13 cellular contexts compared by ENCODE assay signal in the genomic region with DNA sequence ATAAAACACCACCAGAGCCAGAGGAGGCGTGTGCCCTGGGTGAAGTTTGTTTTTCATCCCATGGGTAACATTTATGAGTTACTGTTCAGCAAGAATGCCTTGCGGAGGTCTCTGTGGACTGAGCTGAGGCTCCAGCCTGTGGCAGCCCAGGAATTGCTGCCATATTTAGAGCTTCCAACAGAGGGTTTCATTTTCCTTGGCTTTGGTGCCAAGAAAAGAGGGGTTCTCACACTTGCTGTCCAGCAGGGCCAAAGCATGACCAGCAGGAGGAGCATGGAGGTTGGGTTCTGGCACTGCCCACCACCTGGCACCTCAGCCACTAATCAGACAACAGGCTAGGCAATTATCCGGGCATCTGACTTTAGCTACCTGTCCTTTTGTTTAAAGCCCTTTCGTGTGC. TPM values are rescaled to one million over a fixed set of nuclear protein-coding genes. Genes with fewer than 3 reads are reported as not detected.
DNase-seq lines count a peak whose midpoint lies in the region; ATAC-seq, FAIRE-seq and TF ChIP-seq lines count a peak whose summit lies in the region.
"Had no signal": no experiment of that assay in that cellular context is flagged by ENCODE, and none has a peak within 500 bp of the region (broad histone marks: within the 10 kb centered on the region; RNA-seq: fewer than 3 reads in every experiment).

No MANE protein-coding gene starts in this region.

- H2AFZ ChIP-seq in SK-N-SH (ENCODE audit: low read depth) (no peak overlapping the region), HepG2 (ENCODE audit: low read length) (no peak overlapping the region)

- TF ChIP-seq EP300 in SK-N-SH (IDR thresholded peaks at IDR 0.05; ENCODE audit: borderline replicate concordance in 1 of 2, low read depth in 1 of 2, low read length in 1 of 2) (no peak), HepG2 (IDR thresholded peaks at IDR 0.05; ENCODE audit: low read depth in 2 of 2, low read length in 2 of 2) (no peak), HepG2 (CRISPR knock-in tag; IDR thresholded peaks at IDR 0.05; ENCODE audit: borderline replicate concordance) (no peak)

- WGBS in SK-N-SH (ENCODE audit: low lambda C conversion rate) = 90% methylated on average over 4 of the region's 4 CpGs
- WGBS in HepG2 (ENCODE audit: low lambda C conversion rate) = 92% methylated on average over 4 of the region's 4 CpGs

- H3K27ac ChIP-seq in SK-N-SH (ENCODE audit: low read depth in 2 of 2, low read length in 1 of 2) = peak overlapping the region; percentile 100
- H3K27ac ChIP-seq in HepG2 (ENCODE audit: extremely low read length, insufficient read depth, low read length) = no peak overlapping the region

- no peaks in the 10 kb centered on the region for H3K9me2 ChIP-seq in SK-N-SH

- H3K4me3 Mint-ChIP-seq in MCF 10A (ENCODE audit: unreplicated experiment) = peak overlapping the region; percentile 46
- no peak overlapping the region for H3K4me3 Mint-ChIP-seq in type B pancreatic cell
- H3K4me3 Mint-ChIP-seq: B cell; T-helper 1 cell treated with Interleukin-12 subunit alpha and Interleukin-12 subunit beta and Interleukin-4 antibody, amounts not matched to agents 30 μg/mL and 1 μg/mL, for 36 hours had no signal

- FAIRE-seq in HepG2 (lab: Jason Lieb, UNC) (no peak), GM19239 (lab: Jason Lieb, UNC) (no peak)

- peaks cover 59% of the 10 kb centered on the region for H3F3A ChIP-seq in SK-N-SH (replicated peaks; ENCODE audit: insufficient read depth)

- no peaks in the 10 kb centered on the region for H3K27me3 Mint-ChIP-seq in MCF 10A (ENCODE audit: insufficient read depth, unreplicated experiment)
- H3K27me3 Mint-ChIP-seq in type B pancreatic cell = no peaks in the 10 kb centered on the region

- ATAC-seq in SK-N-SH treated with all-trans-retinoic acid at 6 μM for 48 hours = no peak
- peak; percentile 19; the same call in 2 of the 3 replicates for ATAC-seq in HepG2
- no peak for ATAC-seq in GM19035 (IDR thresholded peaks at IDR 0.05; ENCODE audit: unreplicated experiment)

- H3K9ac ChIP-seq in SK-N-SH (peak overlapping the region; percentile 83; the same call in 1 of the 2 replicates), HepG2 (ENCODE audit: insufficient read depth, low read depth, low read length) (no peak overlapping the region)

- DNase-seq in SK-N-SH = no peak
- peak; percentile 61 for DNase-seq in MCF 10A (ENCODE audit: unreplicated experiment)
- no peak for DNase-seq in HepG2 (ENCODE audit: low spot score)
- DNase-seq in type B pancreatic cell (ENCODE audit: extremely low spot score, unreplicated experiment) = no peak
- no peak for DNase-seq in GM19239 (ENCODE audit: insufficient read length, low spot score)
- DNase-seq in COLO829 (ENCODE audit: low spot score) = no peak
- DNase-seq: activated naive CD4-positive, alpha-beta T cell treated with anti-CD3 and anti-CD28 coated beads, Interleukin-2, amount 50 U/mL, for 16 hours; NCI-H1417 treated with DMSO at 0.1 percent for 48 hours; stimulated activated CD4-positive, alpha-beta T cell treated with anti-CD3 and anti-CD28 coated beads, Interleukin-4, amount 100 ng/mL, for 4 hours had no signal

- peaks cover 77% of the 10 kb centered on the region for H3K4me1 Mint-ChIP-seq in MCF 10A (ENCODE audit: insufficient read depth, unreplicated experiment)
- peaks cover 77% of the 10 kb centered on the region for H3K4me1 Mint-ChIP-seq in type B pancreatic cell (ENCODE audit: unreplicated experiment)
- H3K4me1 Mint-ChIP-seq: B cell had no signal

- in situ Hi-C loops in HepG2 (cut with HindIII; ENCODE audit: extremely low pct_ligation_motif_present, low pct_unique_long_range_greater_than_20kb) = no loop called here

- H3K4me2 ChIP-seq in SK-N-SH (peak overlapping the region; percentile 79), HepG2 (ENCODE audit: low read depth, low read length) (peak overlapping the region; percentile 1; the same call in 1 of the 2 replicates)

- TF ChIP-seq CTCF in SK-N-SH (IDR thresholded peaks at IDR 0.05) (peak; percentile 55), MCF 10A (IDR thresholded peaks at IDR 0.05; ENCODE audit: unreplicated experiment) (no peak), HepG2 (CRISPR knock-in tag; IDR thresholded peaks at IDR 0.05) (peak; percentile 35), type B pancreatic cell (conservative IDR thresholded peaks at IDR 0.05) (no peak)

- H3K27me3 ChIP-seq in SK-N-SH (ENCODE audit: insufficient read depth) (no peaks in the 10 kb centered on the region), HepG2 (ENCODE audit: control insufficient read depth in 1 of 2, insufficient read depth in 2 of 2, low read length in 2 of 2) (no peaks in the 10 kb centered on the region)

- no peaks in the 10 kb centered on the region for H4K20me1 ChIP-seq in SK-N-SH (ENCODE audit: insufficient read depth)
- peaks cover 71% of the 10 kb centered on the region for H4K20me1 ChIP-seq in HepG2 (ENCODE audit: insufficient read depth, low read length)

- H3K9me3 Mint-ChIP-seq in MCF 10A (ENCODE audit: unreplicated experiment) = no peaks in the 10 kb centered on the region
- no peaks in the 10 kb centered on the region for H3K9me3 Mint-ChIP-seq in type B pancreatic cell
- H3K9me3 Mint-ChIP-seq: T-helper 1 cell treated with Interleukin-12 subunit alpha and Interleukin-12 subunit beta and Interleukin-4 antibody, amounts not matched to agents 30 μg/mL and 1 μg/mL, for 36 hours had no signal

- H3K36me3 ChIP-seq in SK-N-SH (replicated peaks in 1 of 2; ENCODE audit: control insufficient read depth in 1 of 2, insufficient read depth in 2 of 2, low read length in 1 of 2) (no peaks in the 10 kb centered on the region), HepG2 (replicated peaks in 1 of 2; ENCODE audit: control insufficient read depth in 1 of 2, insufficient read depth in 2 of 2, low read length in 2 of 2) (peaks cover 2% of the 10 kb centered on the region in 2 experiments; a peak in 2 of 5 replicates)

- TF ChIP-seq POLR2A in HepG2 (IDR thresholded peaks at IDR 0.05; ENCODE audit: insufficient read depth in 1 of 2, low read depth in 2 of 2, low read length in 2 of 2) = no peak

- peaks cover 5% of the 10 kb centered on the region for H3K36me3 Mint-ChIP-seq in MCF 10A (ENCODE audit: insufficient read depth, unreplicated experiment)
- H3K36me3 Mint-ChIP-seq in type B pancreatic cell = no peaks in the 10 kb centered on the region

- H3K4me3 ChIP-seq in SK-N-SH (ENCODE audit: low read depth in 2 of 2, low read length in 1 of 2) (0 out of 4 replicates have a peak overlapping the region, but pooled peaks of 1 of the 2 experiments have one; percentile 50), HepG2 (replicated peaks in 1 of 3; ENCODE audit: insufficient read depth in 1 of 3, low read depth in 2 of 3, low read length in 3 of 3) (no peak overlapping the region)

- TF ChIP-seq RAD21 in SK-N-SH (IDR thresholded peaks at IDR 0.05; ENCODE audit: low read length) (peak; percentile 68), HepG2 (CRISPR knock-in tag; IDR thresholded peaks at IDR 0.05) (no peak; the same call in 1 of the 2 replicates)

- no TSS peak for BruUV-seq in MCF 10A (replicated peaks; lab: Mats Ljungman, UMichigan)
- BruUV-seq in HepG2 (replicated peaks; lab: Mats Ljungman, UMichigan) = no TSS peak

- H3K4me1 ChIP-seq in SK-N-SH (ENCODE audit: control insufficient read depth in 1 of 2, insufficient read depth in 2 of 2, low read depth in 1 of 2, low read length in 1 of 2) (peaks cover 87 to 97% of the 10 kb centered on the region in 2 experiments), HepG2 (ENCODE audit: insufficient read depth, low read length) (peaks cover 93% of the 10 kb centered on the region)

- H3K27ac Mint-ChIP-seq in MCF 10A (ENCODE audit: low read depth, unreplicated experiment) (peak overlapping the region; percentile 95), type B pancreatic cell (peak overlapping the region; percentile 51)
- H3K27ac Mint-ChIP-seq: B cell; T-helper 1 cell treated with Interleukin-12 subunit alpha and Interleukin-12 subunit beta and Interleukin-4 antibody, amounts not matched to agents 30 μg/mL and 1 μg/mL, for 36 hours had no signal

- intact Hi-C loops in MCF 10A (cut with micrococcal nuclease) = loop anchor here (2.0 kb wide), 1 partner anchor 31 kb away; no protein-coding TSS in a partner anchor
- intact Hi-C loops in HepG2 (cut with micrococcal nuclease; ENCODE audit: unreplicated experiment) = no loop called here

- H3K9me3 ChIP-seq in SK-N-SH (no peaks in the 10 kb centered on the region), HepG2 (ENCODE audit: low read length) (no peaks in the 10 kb centered on the region)

- CTCF ChIA-PET in SK-N-SH (lab: Yijun Ruan, JAX) = interaction anchor here (0.7 to 17.7 kb wide), 25 partner anchors 8 to 340 kb away, joined by 3 to 194 read pairs (median 4); a partner anchor contains a TSS
- CTCF ChIA-PET in MCF 10A (lab: Yijun Ruan, JAX) = interaction anchor here (0.7 to 2.4 kb wide), 9 partner anchors 15 to 341 kb away, joined by 3 to 9 read pairs (median 4); no protein-coding TSS in a partner anchor
- CTCF ChIA-PET in HepG2 (lab: Yijun Ruan, JAX; ENCODE audit: low intra/inter-chr PET ratio, low total read pairs) = interaction anchor here (1.0 kb wide), 2 partner anchors 31 to 127 kb away, joined by 3 read pairs; no protein-coding TSS in a partner anchor

- H3K79me2 ChIP-seq in SK-N-SH (ENCODE audit: insufficient read depth) (peaks cover 82% of the 10 kb centered on the region), HepG2 (ENCODE audit: insufficient read depth, low read length) (peaks cover 96% of the 10 kb centered on the region)

- POLR2A ChIA-PET in SK-N-SH (lab: Yijun Ruan, JAX) = interaction anchor here (0.7 to 1.2 kb wide), 2 partner anchors 17 to 37 kb away, joined by 3 read pairs; a partner anchor contains a TSS
- POLR2A ChIA-PET in MCF 10A (lab: Yijun Ruan, JAX) = interaction anchor here (0.9 to 13.5 kb wide), 7 partner anchors 8 to 76 kb away, joined by 3 to 553 read pairs (median 7); a partner anchor contains a TSS
- POLR2A ChIA-PET in HepG2 (lab: Yijun Ruan, JAX) = interaction anchor here (1.0 to 1.1 kb wide), 2 partner anchors 35 to 37 kb away, joined by 4 read pairs; a partner anchor contains a TSS

RNA-seq across cellular contexts. Expression of a gene that starts 36.7 kb away (rescaled TPM):
- polyA plus RNA-seq in SK-N-SH (2012; rRNA removed) = 69.2 and 92.2 TPM in 2 replicates
- polyA plus RNA-seq in SK-N-SH (2012; cell fraction: cytosol; rRNA removed) = 66.4 and 74.6 TPM in 2 replicates
- 83.4 and 100 TPM in 2 replicates for polyA plus RNA-seq in SK-N-SH (2012; cell fraction: nucleus; rRNA removed)
- 146 and 200 TPM in 2 replicates for total RNA-seq in MCF 10A (2022)
- 47.1 and 64.9 TPM in 2 replicates for total RNA-seq in HepG2 (2016; rRNA removed; fragmentation: Illumina TruSeq; extraction: Trizol)
- 15.6 and 21.2 TPM in 2 replicates for total RNA-seq in HepG2 (2016; cell fraction: cytosol; rRNA removed; fragmentation: Illumina TruSeq; extraction: Trizol; ENCODE audit: low read depth)
- 45.9 and 54.8 TPM in 2 replicates for total RNA-seq in HepG2 (2016; cell fraction: insoluble cytoplasmic fraction; rRNA removed; fragmentation: Illumina TruSeq; extraction: Trizol)
- total RNA-seq in HepG2 (2016; cell fraction: membrane; rRNA removed; fragmentation: Illumina TruSeq; extraction: Trizol) = 54.5 and 63.7 TPM in 2 replicates
- 54.3 and 61.3 TPM in 2 replicates for total RNA-seq in HepG2 (2016; cell fraction: nucleus; rRNA removed; fragmentation: Illumina TruSeq; extraction: Trizol)
- 182 and 202 TPM in 2 replicates for polyA plus RNA-seq in HepG2 (2011; rRNA removed)
- 62.2 and 87.1 TPM in 2 replicates for polyA plus RNA-seq in HepG2 (2011; cell fraction: cytosol; rRNA removed)
- 133 and 141 TPM in 2 replicates for polyA plus RNA-seq in HepG2 (2011; cell fraction: nucleus; rRNA removed)
- polyA plus RNA-seq in HepG2 (2012) = 97.8 and 103 TPM in 2 replicates
- polyA plus RNA-seq in HepG2 (2016; cell fraction: cytosol; fragmentation: Illumina TruSeq; extraction: Trizol; ENCODE audit: low read depth) = 15.2 and 19.3 TPM in 2 replicates
- 72.5 and 91.0 TPM in 2 replicates for polyA plus RNA-seq in HepG2 (2016; cell fraction: insoluble cytoplasmic fraction; fragmentation: Illumina TruSeq; extraction: Trizol; ENCODE audit: low read depth)
- polyA plus RNA-seq in HepG2 (2016; cell fraction: membrane; fragmentation: Illumina TruSeq; extraction: Trizol; ENCODE audit: low read depth) = 64.7 and 77.7 TPM in 2 replicates
- 74.5 and 82.8 TPM in 2 replicates for polyA plus RNA-seq in HepG2 (2016; cell fraction: nucleus; fragmentation: Illumina TruSeq; extraction: Trizol; ENCODE audit: insufficient read depth, low read depth)
- polyA minus RNA-seq in HepG2 (2011; rRNA and poly(A)+ RNA removed; ENCODE audit: low replicate concordance) = 156 and 217 TPM in 2 replicates
- 122 and 129 TPM in 2 replicates for polyA minus RNA-seq in HepG2 (2011; cell fraction: cytosol; rRNA and poly(A)+ RNA removed)
- polyA minus RNA-seq in HepG2 (2011; cell fraction: nucleus; rRNA and poly(A)+ RNA removed) = 185 and 262 TPM in 2 replicates
- 59.8 and 362 TPM in 2 replicates for total RNA-seq in type B pancreatic cell (ENCODE audit: low replicate concordance)

Comparison
In these comparisons a context has a peak if more than half of its experiments do, and no peak if none do; other contexts are left out.
1. CTCF ChIP-seq: peak in SK-N-SH (single experiment) and HepG2 (single experiment); none in MCF 10A (single experiment) and type B pancreatic cell (single experiment).